1 cellular context compared by ENCODE assay signal in the genomic region with DNA sequence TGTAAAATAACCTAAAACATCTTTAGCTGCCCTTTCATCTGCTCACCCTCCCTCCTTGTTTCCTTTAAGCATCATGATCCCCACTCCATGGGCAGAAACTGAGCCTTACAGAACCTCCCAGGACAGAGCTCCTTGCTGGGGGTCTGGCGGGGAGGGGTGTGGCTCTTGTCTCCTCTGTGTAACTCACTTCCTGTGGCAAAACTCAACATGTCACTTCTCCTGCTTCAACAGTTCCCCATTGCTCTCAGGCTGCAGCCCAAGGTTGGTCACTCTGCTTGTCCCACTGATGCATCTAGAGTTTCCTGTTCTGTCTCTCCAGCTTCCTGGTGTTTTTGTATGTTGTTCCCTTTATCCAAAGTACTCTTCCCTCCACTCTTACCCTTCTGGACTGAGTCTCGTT.
TF ChIP-seq lines count a peak whose summit lies in the region.

No MANE protein-coding gene starts in this region.

TF ChIP-seq in endothelial cell of umbilical vein, 7 proteins besides CTCF, POLR2A, EP300 and RAD21:
- TF ChIP-seq GATA2 (IDR thresholded peaks at IDR 0.05; ENCODE audit: insufficient read depth, insufficient read length, low read depth, low read length) (no peak), FOS (IDR thresholded peaks at IDR 0.05; ENCODE audit: borderline replicate concordance, insufficient read depth, low read length) (no peak), POLR2AphosphoS5 (IDR thresholded peaks at IDR 0.05; ENCODE audit: insufficient read depth, low read depth, low read length) (no peak), MYC (IDR thresholded peaks at IDR 0.05; ENCODE audit: low read depth, low read length) (no peak), JUN (IDR thresholded peaks at IDR 0.05; ENCODE audit: borderline replicate concordance, insufficient read depth, insufficient read length, low read depth) (no peak), EZH2 (IDR thresholded peaks at IDR 0.05; ENCODE audit: borderline replicate concordance, low read depth, low read length, severe bottlenecking) (no peak)
- TF ChIP-seq, protein P1, sequence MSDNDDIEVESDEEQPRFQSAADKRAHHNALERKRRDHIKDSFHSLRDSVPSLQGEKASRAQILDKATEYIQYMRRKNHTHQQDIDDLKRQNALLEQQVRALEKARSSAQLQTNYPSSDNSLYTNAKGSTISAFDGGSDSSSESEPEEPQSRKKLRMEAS (IDR thresholded peaks at IDR 0.05; ENCODE audit: insufficient read depth, insufficient read length) = no peak
TF ChIP-seq in endothelial cell of umbilical vein: peak in this region for 0.
